In the genomic region with DNA sequence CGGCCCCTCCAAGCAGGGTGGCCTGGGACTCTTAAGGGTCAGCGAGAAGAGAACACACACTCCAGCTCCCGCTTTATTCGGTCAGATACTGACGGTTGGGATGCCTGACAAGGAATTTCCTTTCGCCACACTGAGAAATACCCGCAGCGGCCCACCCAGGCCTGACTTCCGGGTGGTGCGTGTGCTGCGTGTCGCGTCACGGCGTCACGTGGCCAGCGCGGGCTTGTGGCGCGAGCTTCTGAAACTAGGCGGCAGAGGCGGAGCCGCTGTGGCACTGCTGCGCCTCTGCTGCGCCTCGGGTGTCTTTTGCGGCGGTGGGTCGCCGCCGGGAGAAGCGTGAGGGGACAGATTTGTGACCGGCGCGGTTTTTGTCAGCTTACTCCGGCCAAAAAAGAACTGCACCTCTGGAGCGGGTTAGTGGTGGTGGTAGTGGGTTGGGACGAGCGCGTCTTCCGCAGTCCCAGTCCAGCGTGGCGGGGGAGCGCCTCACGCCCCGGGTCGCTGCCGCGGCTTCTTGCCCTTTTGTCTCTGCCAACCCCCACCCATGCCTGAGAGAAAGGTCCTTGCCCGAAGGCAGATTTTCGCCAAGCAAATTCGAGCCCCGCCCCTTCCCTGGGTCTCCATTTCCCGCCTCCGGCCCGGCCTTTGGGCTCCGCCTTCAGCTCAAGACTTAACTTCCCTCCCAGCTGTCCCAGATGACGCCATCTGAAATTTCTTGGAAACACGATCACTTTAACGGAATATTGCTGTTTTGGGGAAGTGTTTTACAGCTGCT, we compare ENCODE assay signal across 8 cellular contexts. TPM values are rescaled to one million over a fixed set of nuclear protein-coding genes. Genes with fewer than 3 reads are reported as not detected.
DNase-seq lines count a peak whose midpoint lies in the region; ATAC-seq lines count a peak whose summit lies in the region.

A gene with protein sequence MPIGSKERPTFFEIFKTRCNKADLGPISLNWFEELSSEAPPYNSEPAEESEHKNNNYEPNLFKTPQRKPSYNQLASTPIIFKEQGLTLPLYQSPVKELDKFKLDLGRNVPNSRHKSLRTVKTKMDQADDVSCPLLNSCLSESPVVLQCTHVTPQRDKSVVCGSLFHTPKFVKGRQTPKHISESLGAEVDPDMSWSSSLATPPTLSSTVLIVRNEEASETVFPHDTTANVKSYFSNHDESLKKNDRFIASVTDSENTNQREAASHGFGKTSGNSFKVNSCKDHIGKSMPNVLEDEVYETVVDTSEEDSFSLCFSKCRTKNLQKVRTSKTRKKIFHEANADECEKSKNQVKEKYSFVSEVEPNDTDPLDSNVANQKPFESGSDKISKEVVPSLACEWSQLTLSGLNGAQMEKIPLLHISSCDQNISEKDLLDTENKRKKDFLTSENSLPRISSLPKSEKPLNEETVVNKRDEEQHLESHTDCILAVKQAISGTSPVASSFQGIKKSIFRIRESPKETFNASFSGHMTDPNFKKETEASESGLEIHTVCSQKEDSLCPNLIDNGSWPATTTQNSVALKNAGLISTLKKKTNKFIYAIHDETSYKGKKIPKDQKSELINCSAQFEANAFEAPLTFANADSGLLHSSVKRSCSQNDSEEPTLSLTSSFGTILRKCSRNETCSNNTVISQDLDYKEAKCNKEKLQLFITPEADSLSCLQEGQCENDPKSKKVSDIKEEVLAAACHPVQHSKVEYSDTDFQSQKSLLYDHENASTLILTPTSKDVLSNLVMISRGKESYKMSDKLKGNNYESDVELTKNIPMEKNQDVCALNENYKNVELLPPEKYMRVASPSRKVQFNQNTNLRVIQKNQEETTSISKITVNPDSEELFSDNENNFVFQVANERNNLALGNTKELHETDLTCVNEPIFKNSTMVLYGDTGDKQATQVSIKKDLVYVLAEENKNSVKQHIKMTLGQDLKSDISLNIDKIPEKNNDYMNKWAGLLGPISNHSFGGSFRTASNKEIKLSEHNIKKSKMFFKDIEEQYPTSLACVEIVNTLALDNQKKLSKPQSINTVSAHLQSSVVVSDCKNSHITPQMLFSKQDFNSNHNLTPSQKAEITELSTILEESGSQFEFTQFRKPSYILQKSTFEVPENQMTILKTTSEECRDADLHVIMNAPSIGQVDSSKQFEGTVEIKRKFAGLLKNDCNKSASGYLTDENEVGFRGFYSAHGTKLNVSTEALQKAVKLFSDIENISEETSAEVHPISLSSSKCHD (N-terminal part only) (plus strand): TSS at position 254 of the 775 bp plus-strand sequence. CDS start 953 bp downstream, outside the sequence.
A gene with protein sequence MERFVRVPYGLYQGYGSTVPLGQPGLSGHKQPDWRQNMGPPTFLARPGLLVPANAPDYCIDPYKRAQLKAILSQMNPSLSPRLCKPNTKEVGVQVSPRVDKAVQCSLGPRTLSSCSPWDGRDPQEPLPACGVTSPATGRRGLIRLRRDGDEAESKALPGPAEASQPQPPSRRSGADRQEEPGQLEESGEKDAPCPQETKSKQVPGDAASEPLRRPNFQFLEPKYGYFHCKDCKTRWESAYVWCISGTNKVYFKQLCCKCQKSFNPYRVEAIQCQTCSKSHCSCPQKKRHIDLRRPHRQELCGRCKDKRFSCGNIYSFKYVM (minus strand): TSS at position 109 of the 775 bp plus-strand sequence. CDS start 3,438 bp downstream, outside the sequence.

- H3K56ac ChIP-seq in mesendoderm (ENCODE audit: low read length) = peak within 1 kb of the TSS; percentile 99

- H3K79me1 ChIP-seq in mesendoderm (ENCODE audit: low read length) = no peaks in the 10 kb centered on the region

- H3K4me3 ChIP-seq in CD8-positive, alpha-beta memory T cell (ENCODE audit: low read length) = peak within 1 kb of the TSS; percentile 96
- peak within 1 kb of the TSS; percentile 89 for H3K4me3 ChIP-seq in mesendoderm (ENCODE audit: low read length)

- CTCF ChIA-PET in CD8-positive, alpha-beta memory T cell (lab: Charles Lee) = interaction anchor here (1.0 to 1.6 kb wide), 9 partner anchors 10 to 405 kb away, joined by 3 to 5 read pairs (median 4); a partner anchor contains a TSS

- no peaks in the 10 kb centered on the region for H3K27me3 ChIP-seq in CD8-positive, alpha-beta memory T cell (ENCODE audit: insufficient read depth, low read length, poor library complexity, severe bottlenecking)
- no peaks in the 10 kb centered on the region for H3K27me3 ChIP-seq in mesendoderm (ENCODE audit: insufficient read depth, low read length, poor library complexity)

- POLR2A ChIA-PET in CD8-positive, alpha-beta memory T cell (lab: Charles Lee) = interaction anchor here (0.5 to 3.1 kb wide), 11 partner anchors 23 to 1227 kb away, joined by 3 to 41 read pairs (median 4); a partner anchor contains a TSS

- WGBS in mesendoderm (ENCODE audit: extremely low coverage, insufficient coverage, low lambda C conversion rate) = no CpG with 5 or more reads among the region's 60 CpGs

- peak; percentile 84 to 92 (median 85) for DNase-seq in CD8-positive, alpha-beta memory T cell
- DNase-seq in NOMO-1 (lab: John Stamatoyannopoulos, UW; ENCODE audit: unreplicated experiment in 2 of 2) = peak; percentile 91 to 94
- DNase-seq in activated CD8-positive, alpha-beta memory T cell treated with anti-CD3 and anti-CD28 coated beads for 48 hours (ENCODE audit: low read depth in 2 of 3, low spot score in 2 of 3) = peak; percentile 60 to 73 (median 73)
- peak; percentile 85 to 86 (median 85) for DNase-seq in effector memory CD8-positive, alpha-beta T cell
- peak; percentile 95 for DNase-seq in mesendoderm
- DNase-seq in stimulated activated CD8-positive, alpha-beta memory T cell treated with anti-CD3 and anti-CD28 coated beads, Interleukin-12 subunit alpha, Interleukin-12 subunit beta, amount 100 ng/mL, for 24 hours (ENCODE audit: extremely low read depth) = peak; percentile 74

- H2AK5ac ChIP-seq in mesendoderm (ENCODE audit: low read length) = no peak within 1 kb of the TSS

- peaks cover 0 to 12% (median 0%) of the 10 kb centered on the region in 3 donors for H3K36me3 Mint-ChIP-seq in CD8-positive, alpha-beta memory T cell
- H3K36me3 Mint-ChIP-seq in effector memory CD8-positive, alpha-beta T cell (ENCODE audit: insufficient read depth) = peaks cover 15% of the 10 kb centered on the region

- H3K27ac ChIP-seq in CD8-positive, alpha-beta memory T cell (ENCODE audit: low read depth, low read length) = peak within 1 kb of the TSS; percentile 100
- peak within 1 kb of the TSS; percentile 92 for H3K27ac ChIP-seq in mesendoderm (ENCODE audit: low read depth, low read length)

- peak within 1 kb of the TSS; percentile 82 for H2BK5ac ChIP-seq in mesendoderm (ENCODE audit: low read length)

- no peaks in the 10 kb centered on the region for H3K9me3 Mint-ChIP-seq in CD8-positive, alpha-beta memory T cell
- H3K9me3 Mint-ChIP-seq in effector memory CD8-positive, alpha-beta T cell = no peaks in the 10 kb centered on the region

- H3K27ac Mint-ChIP-seq in CD8-positive, alpha-beta memory T cell = peak within 1 kb of the TSS; percentile 98 to 100 (median 100)
- H3K27ac Mint-ChIP-seq in effector memory CD8-positive, alpha-beta T cell = peak within 1 kb of the TSS; percentile 100

- H2BK120ac ChIP-seq in mesendoderm (ENCODE audit: low read depth, low read length) = no peak within 1 kb of the TSS

- H3K79me2 ChIP-seq in mesendoderm (ENCODE audit: control insufficient read depth, insufficient read depth, low read length) = no peaks in the 10 kb centered on the region

- H3K4ac ChIP-seq in mesendoderm (ENCODE audit: low read depth, low read length) = peak within 1 kb of the TSS; percentile 98

- no peaks in the 10 kb centered on the region for H3K9me3 ChIP-seq in CD8-positive, alpha-beta memory T cell (ENCODE audit: low read length)

- H3K27me3 Mint-ChIP-seq in CD8-positive, alpha-beta memory T cell = peaks cover 0 to 3% of the 10 kb centered on the region in 2 donors
- no peaks in the 10 kb centered on the region for H3K27me3 Mint-ChIP-seq in effector memory CD8-positive, alpha-beta T cell

- peaks cover 13 to 23% (median 21%) of the 10 kb centered on the region in 3 donors for H3K4me1 Mint-ChIP-seq in CD8-positive, alpha-beta memory T cell
- H3K4me1 Mint-ChIP-seq in effector memory CD8-positive, alpha-beta T cell (ENCODE audit: low read depth in 2 of 2) = peaks cover 6 to 12% of the 10 kb centered on the region in 2 donors

- H4K5ac ChIP-seq in mesendoderm (ENCODE audit: low read length) = peak within 1 kb of the TSS; percentile 81

- H4K8ac ChIP-seq in mesendoderm (ENCODE audit: low read depth, low read length) = peak within 1 kb of the TSS; percentile 44

- H3K4me3 Mint-ChIP-seq in CD8-positive, alpha-beta memory T cell = peak within 1 kb of the TSS; percentile 89 to 100 (median 97)
- peak within 1 kb of the TSS; percentile 98 for H3K4me3 Mint-ChIP-seq in effector memory CD8-positive, alpha-beta T cell

- peak within 1 kb of the TSS; percentile 89 for H3K23ac ChIP-seq in mesendoderm (ENCODE audit: low read length)

- H3K4me1 ChIP-seq in CD8-positive, alpha-beta memory T cell (ENCODE audit: insufficient read depth, low read length) = peaks cover 13% of the 10 kb centered on the region
- no peaks in the 10 kb centered on the region for H3K4me1 ChIP-seq in mesendoderm (ENCODE audit: control insufficient read depth, low read depth, low read length)

- peak within 1 kb of the TSS; percentile 96 for H3K18ac ChIP-seq in mesendoderm (ENCODE audit: low read length)

- H3K9ac ChIP-seq in mesendoderm (ENCODE audit: low read length) = peak within 1 kb of the TSS; percentile 100

- no peaks in the 10 kb centered on the region for H3K36me3 ChIP-seq in CD8-positive, alpha-beta memory T cell (ENCODE audit: insufficient read depth, low read length)
- H3K36me3 ChIP-seq in mesendoderm (ENCODE audit: control insufficient read depth, insufficient read depth, low read length) = no peaks in the 10 kb centered on the region

- ATAC-seq in GM19452 (IDR thresholded peaks at IDR 0.05; ENCODE audit: unreplicated experiment) = peak; percentile 93
- ATAC-seq in HG03571 (IDR thresholded peaks at IDR 0.05; ENCODE audit: unreplicated experiment) = peak; percentile 91
- ATAC-seq in effector memory CD8-positive, alpha-beta T cell (replicated peaks) = peak; percentile 92

- no peak within 1 kb of the TSS for H2BK15ac ChIP-seq in mesendoderm (replicated peaks; ENCODE audit: low read depth)

- H3K4me2 ChIP-seq in mesendoderm (ENCODE audit: low read length) = peak within 1 kb of the TSS; percentile 98

RNA-seq across cellular contexts. Expression of the first gene that starts in this region (rescaled TPM):
- total RNA-seq in CD8-positive, alpha-beta memory T cell = 10 to 100 TPM; 12.6 to 14.2 TPM
- polyA plus RNA-seq in CD8-positive, alpha-beta memory T cell = 1.3 TPM
- polyA plus RNA-seq in mesendoderm (2013, experiment 1 of 2) = 9.9 TPM
- polyA plus RNA-seq in mesendoderm (2013, experiment 2 of 2) = 9.0 TPM

RNA-seq across cellular contexts. Expression of the second gene that starts in this region (rescaled TPM):
- not detected for total RNA-seq in CD8-positive, alpha-beta memory T cell
- not detected for polyA plus RNA-seq in CD8-positive, alpha-beta memory T cell
- 0.04 TPM for polyA plus RNA-seq in mesendoderm (2013, experiment 1 of 2)
- polyA plus RNA-seq in mesendoderm (2013, experiment 2 of 2) = 0.03 TPM

Comparison
In these comparisons a context has a peak if more than half of its experiments do, and no peak if none do; other contexts are left out.
1. Peak in every context shown above with its lines: DNase-seq, ATAC-seq, H3K4me3 ChIP-seq and H3K27ac ChIP-seq.